1 cellular context compared by ENCODE assay signal in genomic region chr12:89225808-89226368, GRCh38.
TF ChIP-seq lines count a peak whose summit lies in the region.

No MANE protein-coding gene starts in this region.

TF ChIP-seq in GM12878, 131 proteins besides CTCF, POLR2A, EP300 and RAD21 (continued from another document and continues in another):
- TF ChIP-seq ZNF592 (IDR thresholded peaks at IDR 0.05) (no peak), TCF12 (IDR thresholded peaks at IDR 0.05; ENCODE audit: low read depth, low read length) (no peak), TCF3 (IDR thresholded peaks at IDR 0.05; ENCODE audit: borderline replicate concordance, insufficient read depth, low read depth, low read length) (no peak), TBL1XR1 (IDR thresholded peaks at IDR 0.05; ENCODE audit: low read depth, low read length) (no peak), CREM (IDR thresholded peaks at IDR 0.05; ENCODE audit: low read depth) (no peak; the same call in 1 of the 2 replicates), MTA3 (IDR thresholded peaks at IDR 0.05; ENCODE audit: borderline replicate concordance, low read length) (no peak), JUNB (IDR thresholded peaks at IDR 0.05) (peak; percentile 62), BHLHE40 (IDR thresholded peaks at IDR 0.05; ENCODE audit: borderline replicate concordance in 1 of 2, low read depth in 2 of 2, low read length in 1 of 2) (no peak), ATF3 (IDR thresholded peaks at IDR 0.05; ENCODE audit: borderline replicate concordance, extremely low read depth, low read depth, low read length) (no peak), RFX5 (IDR thresholded peaks at IDR 0.05; ENCODE audit: low read depth, low read length) (no peak), SMARCA5 (IDR thresholded peaks at IDR 0.05) (no peak), WRNIP1 (IDR thresholded peaks at IDR 0.05; ENCODE audit: borderline replicate concordance, low read depth, low read length) (no peak), IKZF1 (conservative IDR thresholded peaks at IDR 0.05) (0 out of 2 replicates have a peak, but pooled peaks have one; percentile 19), NFYA (IDR thresholded peaks at IDR 0.05; ENCODE audit: borderline replicate concordance, low read depth, low read length) (no peak), ZNF207 (IDR thresholded peaks at IDR 0.05; ENCODE audit: borderline replicate concordance) (no peak), EED (IDR thresholded peaks at IDR 0.05; ENCODE audit: low read depth) (peak; percentile 62), PAX5 (IDR thresholded peaks at IDR 0.05; ENCODE audit: borderline replicate concordance, low read depth, low read length) (no peak), RB1 (IDR thresholded peaks at IDR 0.05; ENCODE audit: borderline replicate concordance) (no peak), CEBPZ (IDR thresholded peaks at IDR 0.05; ENCODE audit: low read depth, low read length) (no peak), ZBTB40 (IDR thresholded peaks at IDR 0.05; ENCODE audit: borderline replicate concordance) (no peak), LARP7 (IDR thresholded peaks at IDR 0.05) (no peak), PRDM15 (CRISPR knock-in tag; IDR thresholded peaks at IDR 0.05) (no peak), ZBED1 (IDR thresholded peaks at IDR 0.05; ENCODE audit: borderline replicate concordance) (peak; percentile 16; the same call in 1 of the 2 replicates), RELA (IDR thresholded peaks at IDR 0.05; ENCODE audit: borderline replicate concordance, partially characterized antibody) (no peak), ETV6 (conservative IDR thresholded peaks at IDR 0.05 in 1 of 2, IDR thresholded peaks at IDR 0.05 in 1 of 2; ENCODE audit: borderline replicate concordance in 1 of 2, low read depth in 1 of 2) (peak in 1 of 2 experiments; percentile 68; a peak in 1 of 4 replicates), BRCA1 (IDR thresholded peaks at IDR 0.05; ENCODE audit: low read depth, low read length) (no peak), ASH2L (IDR thresholded peaks at IDR 0.05; ENCODE audit: borderline replicate concordance, low read depth) (no peak), TAF1 (IDR thresholded peaks at IDR 0.05; ENCODE audit: borderline replicate concordance, low read depth, low read length) (no peak), RCOR1 (conservative IDR thresholded peaks at IDR 0.05; ENCODE audit: low read depth, low read length) (no peak), REST (IDR thresholded peaks at IDR 0.05; ENCODE audit: low read depth, low read length) (no peak), IRF3 (IDR thresholded peaks at IDR 0.05) (no peak), YY1 (IDR thresholded peaks at IDR 0.05; ENCODE audit: low read depth, low read length) (no peak), ZNF274 (IDR thresholded peaks at IDR 0.05; ENCODE audit: insufficient read depth, insufficient read length) (no peak)
